Comparison of ENCODE assay signal across 11 cellular contexts in genomic region chr6:88135578-88136114, GRCh38. TPM values are rescaled to one million over a fixed set of nuclear protein-coding genes. Genes with fewer than 3 reads are reported as not detected.
DNase-seq lines count a peak whose midpoint lies in the region; ATAC-seq and TF ChIP-seq lines count a peak whose summit lies in the region.
"Had no signal": no experiment of that assay in that cellular context is flagged by ENCODE, and none has a peak within 500 bp of the region (broad histone marks: within the 10 kb centered on the region; RNA-seq: fewer than 3 reads in every experiment).

No MANE protein-coding gene starts in this region.

- H3K4me1 ChIP-seq in right cardiac atrium (ENCODE audit: control insufficient read depth, insufficient read depth, low read length) = no peaks in the 10 kb centered on the region
- H3K4me1 ChIP-seq: parathyroid adenoma, SJSA1 had no signal

- H3K27me3 ChIP-seq in right cardiac atrium (ENCODE audit: control insufficient read depth, insufficient read depth) = no peaks in the 10 kb centered on the region
- H3K27me3 ChIP-seq: SJSA1 had no signal

- no peak for TF ChIP-seq CTCF in GM10248 (IDR thresholded peaks at IDR 0.05; ENCODE audit: control extremely low read depth, extremely low read depth, low read depth, missing control alignments)

- 73% methylated on average over 5 of the region's 5 CpGs for WGBS in right cardiac atrium

- intact Hi-C loops in right cardiac atrium (cut with DNase I) = no loop called here

- no peaks in the 10 kb centered on the region for H3K9me3 ChIP-seq in right cardiac atrium (ENCODE audit: control insufficient read depth, low read length)
- H3K9me3 ChIP-seq: SJSA1 had no signal

- H3K4me3 ChIP-seq in right cardiac atrium (ENCODE audit: low read length) = no peak overlapping the region
- H3K4me3 ChIP-seq: SJSA1 had no signal

- POLR2A ChIA-PET in GM10248 (lab: Yijun Ruan, JAX) = no interaction called here

- H3K27ac ChIP-seq in right cardiac atrium (ENCODE audit: low read length) = no peak overlapping the region
- H3K27ac ChIP-seq: parathyroid adenoma, SJSA1 had no signal

- ATAC-seq in GM19372 (IDR thresholded peaks at IDR 0.05; ENCODE audit: low read depth, unreplicated experiment) = peak; percentile 80
- peak; percentile 75 for ATAC-seq in HG02852 (IDR thresholded peaks at IDR 0.05; ENCODE audit: unreplicated experiment)
- ATAC-seq in HG03565 (IDR thresholded peaks at IDR 0.05; ENCODE audit: unreplicated experiment) = peak; percentile 72
- ATAC-seq in right cardiac atrium = no peak

- DNase-seq in GM10248 (ENCODE audit: extremely low spot score) = peak; percentile 41
- no peak for DNase-seq in hippocampal formation (lab: John Stamatoyannopoulos, UW)
- no peak for DNase-seq in right cardiac atrium
- DNase-seq in AG20443 (ENCODE audit: low spot score) = no peak
- DNase-seq in NCI-H146 treated with DMSO at 0.1 percent for 48 hours (lab: John Stamatoyannopoulos, UW; ENCODE audit: unreplicated experiment) = no peak
- DNase-seq: NCI-H2029 treated with DMSO at 0.1 percent for 48 hours had no signal

- CTCF ChIA-PET in GM10248 (lab: Yijun Ruan, JAX) = interaction anchor here (0.7 to 1.6 kb wide), 4 partner anchors 10 to 996 kb away, joined by 3 to 6 read pairs (median 4); no protein-coding TSS in a partner anchor

RNA-seq across cellular contexts. Expression of gene CNR1, which starts 30.5 kb away (rescaled TPM):
- 1 to 10 TPM in 1 of 4 donors, under 1 TPM in 3; 0.40 to 1.1 (median 0.64) TPM for total RNA-seq in right cardiac atrium
- 0.41 TPM for polyA plus RNA-seq in right cardiac atrium

Comparison
In these comparisons a context has a peak if more than half of its experiments do, and no peak if none do; other contexts are left out.
1. ATAC-seq: peak in GM19372 (single experiment), HG02852 (single experiment) and HG03565 (single experiment); none in right cardiac atrium (0 of 2).